Comparison of ENCODE assay signal across 11 cellular contexts in the genomic region with DNA sequence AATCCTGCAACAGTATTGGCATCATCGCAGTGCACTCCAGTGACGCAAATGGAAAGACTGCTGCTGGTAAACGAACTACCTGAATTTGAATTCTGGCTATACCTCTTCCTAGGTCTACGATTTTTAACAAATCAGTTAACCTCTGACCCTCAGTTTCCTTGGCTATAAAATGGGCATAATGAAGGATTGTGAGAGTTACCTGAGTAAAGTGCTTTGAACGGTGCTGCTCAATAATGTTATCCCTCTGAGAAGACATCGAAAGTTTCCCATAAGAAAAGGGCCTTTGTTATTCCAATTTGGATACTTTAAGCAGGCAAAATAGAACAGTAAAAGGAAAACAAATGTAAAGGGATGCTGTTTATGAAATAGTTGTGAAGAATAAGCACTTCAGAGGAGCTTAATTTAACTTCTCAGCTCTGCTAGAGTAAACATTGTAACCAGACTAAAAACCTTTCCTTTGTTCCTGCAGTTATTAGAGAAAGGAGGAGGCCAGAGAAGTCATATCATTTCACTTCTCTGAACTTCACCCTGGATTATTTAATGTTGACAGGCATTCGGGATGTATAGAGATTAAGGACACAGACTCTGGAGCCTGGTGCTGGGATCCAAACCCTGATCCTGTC.
"Had no signal": no experiment of that assay in that cellular context is flagged by ENCODE, and none has a peak within 500 bp of the region (broad histone marks: within the 10 kb centered on the region; RNA-seq: fewer than 3 reads in every experiment).

No MANE protein-coding gene starts in this region.

- H3K4me1 Mint-ChIP-seq: natural killer cell had no signal

- H3K27ac ChIP-seq: epithelial cell of prostate, heart right ventricle, neural progenitor cell, right atrium auricular region, spleen, uterus had no signal

- ATAC-seq: heart right ventricle, natural killer cell had no signal

- H3K27ac Mint-ChIP-seq: activated CD4-positive, alpha-beta memory T cell treated with anti-CD3 and anti-CD28 coated beads for 36 hours; activated CD4-positive, alpha-beta T cell treated with anti-CD3 and anti-CD28 coated beads, Interleukin-2, amount 10 ng/mL, durations not matched to agents 24 days and 14 days; activated T-cell treated with anti-CD3 and anti-CD28 coated beads, Interleukin-2, amount 50 U/mL, for 24 hours; natural killer cell; neural progenitor cell; type B pancreatic cell had no signal

- H3K4me3 Mint-ChIP-seq: activated CD4-positive, alpha-beta memory T cell treated with anti-CD3 and anti-CD28 coated beads for 36 hours; activated CD4-positive, alpha-beta T cell treated with anti-CD3 and anti-CD28 coated beads, Interleukin-2, amount 10 ng/mL, durations not matched to agents 24 days and 14 days; activated T-cell treated with anti-CD3 and anti-CD28 coated beads, Interleukin-2, amount 50 U/mL, for 24 hours; natural killer cell; neural progenitor cell; type B pancreatic cell had no signal

- H3K9me3 Mint-ChIP-seq: activated CD4-positive, alpha-beta memory T cell treated with anti-CD3 and anti-CD28 coated beads for 36 hours; activated CD4-positive, alpha-beta T cell treated with anti-CD3 and anti-CD28 coated beads, Interleukin-2, amount 10 ng/mL, durations not matched to agents 24 days and 14 days; activated T-cell treated with anti-CD3 and anti-CD28 coated beads, Interleukin-2, amount 50 U/mL, for 24 hours; natural killer cell; neural progenitor cell; type B pancreatic cell had no signal

- H3K36me3 Mint-ChIP-seq: activated CD4-positive, alpha-beta memory T cell treated with anti-CD3 and anti-CD28 coated beads for 36 hours; natural killer cell; neural progenitor cell; type B pancreatic cell had no signal

- H3K27me3 ChIP-seq: neural progenitor cell, right atrium auricular region, uterus had no signal
